9 cellular contexts compared by ENCODE assay signal in the genomic region with DNA sequence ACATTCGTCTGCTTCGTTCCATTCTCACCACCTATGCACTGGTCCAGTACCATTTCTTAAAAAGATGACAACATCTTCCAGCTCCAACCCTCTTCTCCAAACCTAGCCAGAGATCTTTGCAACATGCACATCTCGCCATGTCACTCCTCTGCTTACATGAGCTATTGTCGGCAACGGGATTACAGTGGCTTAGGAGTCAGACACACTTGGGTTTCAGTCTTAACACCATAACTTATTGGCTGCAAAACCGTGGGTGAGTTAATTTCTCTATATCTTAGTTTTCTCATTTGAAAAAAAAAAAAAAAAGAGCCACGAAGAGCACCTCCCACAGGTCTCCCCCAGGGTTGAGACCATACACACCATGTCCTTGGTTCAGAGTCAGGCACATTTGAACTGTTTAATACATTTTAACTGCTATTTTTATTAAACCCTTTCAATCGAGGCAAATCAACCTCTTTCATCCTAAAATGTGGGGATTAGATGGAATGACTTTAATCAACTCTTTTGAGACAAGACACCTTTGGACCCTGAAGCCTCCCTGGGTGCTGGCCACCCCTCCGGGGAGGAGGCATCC. TPM values are rescaled to one million over a fixed set of nuclear protein-coding genes. Genes with fewer than 3 reads are reported as not detected.
DNase-seq lines count a peak whose midpoint lies in the region; ATAC-seq and TF ChIP-seq lines count a peak whose summit lies in the region.
"Had no signal": no experiment of that assay in that cellular context is flagged by ENCODE, and none has a peak within 500 bp of the region (broad histone marks: within the 10 kb centered on the region; RNA-seq: fewer than 3 reads in every experiment).

No MANE protein-coding gene starts in this region.

- peaks cover 31% of the 10 kb centered on the region for H3K4me1 Mint-ChIP-seq in stimulated activated effector memory CD8-positive, alpha-beta T cell treated with anti-CD3 and anti-CD28 coated beads, Interleukin-12 subunit alpha, Interleukin-12 subunit beta, amount 100 ng/mL, for 72 hours

- no peaks in the 10 kb centered on the region for H3K27me3 ChIP-seq in right atrium auricular region

- no peak for TF ChIP-seq CTCF in VCaP (conservative IDR thresholded peaks at IDR 0.05)
- no peak for TF ChIP-seq CTCF in right atrium auricular region (IDR thresholded peaks at IDR 0.05)

- H3K27ac ChIP-seq in VCaP (peak overlapping the region; percentile 81), right atrium auricular region (no peak overlapping the region)
- H3K27ac ChIP-seq: 22Rv1 had no signal

- H3K4me3 ChIP-seq in right atrium auricular region: peak overlapping the region; percentile 60 to 66

- peak; percentile 76 for ATAC-seq in stimulated activated effector memory CD8-positive, alpha-beta T cell treated with anti-CD3 and anti-CD28 coated beads, Interleukin-12 subunit alpha, Interleukin-12 subunit beta, amount 100 ng/mL, for 72 hours
- ATAC-seq in HG02642 (IDR thresholded peaks at IDR 0.05; ENCODE audit: poor library complexity, unreplicated experiment): no peak

- no peaks in the 10 kb centered on the region for H3K4me1 ChIP-seq in right atrium auricular region

- H3K9me3 Mint-ChIP-seq in stimulated activated effector memory CD8-positive, alpha-beta T cell treated with anti-CD3 and anti-CD28 coated beads, Interleukin-12 subunit alpha, Interleukin-12 subunit beta, amount 100 ng/mL, for 72 hours: no peaks in the 10 kb centered on the region

- peak overlapping the region; percentile 69 for H3K4me3 Mint-ChIP-seq in stimulated activated effector memory CD8-positive, alpha-beta T cell treated with anti-CD3 and anti-CD28 coated beads, Interleukin-12 subunit alpha, Interleukin-12 subunit beta, amount 100 ng/mL, for 72 hours

- H3K27ac Mint-ChIP-seq in stimulated activated effector memory CD8-positive, alpha-beta T cell treated with anti-CD3 and anti-CD28 coated beads, Interleukin-12 subunit alpha, Interleukin-12 subunit beta, amount 100 ng/mL, for 72 hours: no peak overlapping the region

- H3K36me3 Mint-ChIP-seq in stimulated activated effector memory CD8-positive, alpha-beta T cell treated with anti-CD3 and anti-CD28 coated beads, Interleukin-12 subunit alpha, Interleukin-12 subunit beta, amount 100 ng/mL, for 72 hours: peaks cover 6% of the 10 kb centered on the region

- no peaks in the 10 kb centered on the region for H3K9me3 ChIP-seq in right atrium auricular region

- DNase-seq in DMS 273 (lab: John Stamatoyannopoulos, UW; ENCODE audit: unreplicated experiment) (peak; percentile 27), DMS 273 treated with DMSO at 0.1 percent for 48 hours (lab: John Stamatoyannopoulos, UW) (no peak), right atrium auricular region (ENCODE audit: low spot score) (no peak), HuH-7.5 (ENCODE audit: low spot score) (no peak), DMS79 (lab: John Stamatoyannopoulos, UW) (no peak)
- DNase-seq in stimulated activated effector memory CD8-positive, alpha-beta T cell treated with anti-CD3 and anti-CD28 coated beads, Interleukin-12 subunit alpha, Interleukin-12 subunit beta, amount 100 ng/mL, for 72 hours (ENCODE audit: low spot score in 2 of 2): no peak

- no peaks in the 10 kb centered on the region for H3K36me3 ChIP-seq in right atrium auricular region

RNA-seq across cellular contexts. Expression of a gene that starts 0.9 kb away (rescaled TPM):
- 1 to 10 TPM; 2.2 to 3.5 TPM for total RNA-seq in right atrium auricular region

RNA-seq across cellular contexts. Expression of a gene that starts 27.4 kb away (rescaled TPM):
- 1 to 10 TPM; 5.0 to 6.4 TPM for total RNA-seq in right atrium auricular region
